ENCODE assay signal across 15 cellular contexts in genomic region chr11:79456501-79456900, GRCh38. TPM values are rescaled to one million over a fixed set of nuclear protein-coding genes. Genes with fewer than 3 reads are reported as not detected.
DNase-seq lines count a peak whose midpoint lies in the region; TF ChIP-seq lines count a peak whose summit lies in the region.
"Had no signal": no experiment of that assay in that cellular context is flagged by ENCODE, and none has a peak within 500 bp of the region (broad histone marks: within the 10 kb centered on the region; RNA-seq: fewer than 3 reads in every experiment).

No MANE protein-coding gene starts in this region.

- no peak overlapping the region for H3T11ph ChIP-seq in H9 (ENCODE audit: low read length)

- H3F3A ChIP-seq in neural progenitor cell (ENCODE audit: low read depth) = peaks cover under 1% of the 10 kb centered on the region

- H2BK120ac ChIP-seq in H9 (ENCODE audit: low read depth, low read length, poor library complexity, severe bottlenecking) = no peak overlapping the region

- H3K4me3 Mint-ChIP-seq in H9 (no peak overlapping the region), endodermal cell (no peak overlapping the region), mesothelial cell of epicardium (no peak overlapping the region), neural progenitor cell (no peak overlapping the region)
- H3K4me3 Mint-ChIP-seq: CD8-positive, alpha-beta memory T cell had no signal

- no peak overlapping the region for H2BK15ac ChIP-seq in H9 (ENCODE audit: low read depth, low read length)

- WGBS in H9 (ENCODE audit: extremely low coverage, insufficient read length, low lambda C conversion rate) = no CpG with 5 or more reads among the region's 4 CpGs
- 69 to 79% methylated on average over 2 to 4 of the region's 4 CpGs for WGBS in endodermal cell (ENCODE audit: insufficient coverage in 1 of 2, insufficient read length in 1 of 2), 2 experiments

- H2BK5ac ChIP-seq in H9 (ENCODE audit: insufficient read length, low read length) = no peak overlapping the region

- H3K23me2 ChIP-seq in H9 (ENCODE audit: insufficient read length, low read depth, low read length, poor library complexity, severe bottlenecking) = no peaks in the 10 kb centered on the region

- no peak for TF ChIP-seq CTCF in H9 (conservative IDR thresholded peaks at IDR 0.05)
- no peak for TF ChIP-seq CTCF in endodermal cell (conservative IDR thresholded peaks at IDR 0.05)
- TF ChIP-seq CTCF in mesothelial cell of epicardium (IDR thresholded peaks at IDR 0.05; ENCODE audit: unreplicated experiment) = no peak
- TF ChIP-seq CTCF in neural progenitor cell (IDR thresholded peaks at IDR 0.05) = no peak

- no peak overlapping the region for H2BK12ac ChIP-seq in H9 (ENCODE audit: insufficient read length, low read depth, low read length)

- peak overlapping the region in 1 of 3 experiments; percentile 49; a peak in 4 of 7 replicates for H3K27ac Mint-ChIP-seq in H9
- no peak overlapping the region for H3K27ac Mint-ChIP-seq in endodermal cell
- H3K27ac Mint-ChIP-seq in mesothelial cell of epicardium = peak overlapping the region; percentile 86
- H3K27ac Mint-ChIP-seq in neural progenitor cell = peak overlapping the region; percentile 19
- H3K27ac Mint-ChIP-seq: CD8-positive, alpha-beta memory T cell had no signal

- H3K23ac ChIP-seq in H9 (ENCODE audit: insufficient read length, low read depth, low read length) = no peak overlapping the region

- H3K56ac ChIP-seq in H9 (ENCODE audit: insufficient read length, low read depth, low read length) = no peak overlapping the region

- H3K4me1 Mint-ChIP-seq in H9 (peaks cover 20 to 26% of the 10 kb centered on the region in 2 experiments), endodermal cell (peaks cover 20% of the 10 kb centered on the region), mesothelial cell of epicardium (peaks cover 19% of the 10 kb centered on the region), neural progenitor cell (peaks cover 23% of the 10 kb centered on the region)
- H3K4me1 Mint-ChIP-seq: CD8-positive, alpha-beta memory T cell had no signal

- H4K20me1 ChIP-seq in H9 (ENCODE audit: control insufficient read depth, insufficient read depth, insufficient read length) (no peaks in the 10 kb centered on the region), neural progenitor cell (ENCODE audit: low read depth) (no peaks in the 10 kb centered on the region)
- H4K20me1 ChIP-seq: BLaER1 had no signal

- H3K36me3 Mint-ChIP-seq in H9 (ENCODE audit: insufficient read depth in 1 of 3, low read depth in 3 of 3) (no peaks in the 10 kb centered on the region), endodermal cell (ENCODE audit: low read depth) (no peaks in the 10 kb centered on the region), mesothelial cell of epicardium (no peaks in the 10 kb centered on the region), neural progenitor cell (no peaks in the 10 kb centered on the region)
- H3K36me3 Mint-ChIP-seq: CD8-positive, alpha-beta memory T cell had no signal

- H3K79me1 ChIP-seq in H9 (ENCODE audit: insufficient read depth, low read depth, low read length, poor library complexity, severe bottlenecking) = no peaks in the 10 kb centered on the region

- H3K18ac ChIP-seq in H9 (ENCODE audit: insufficient read length, low read depth, low read length) = no peak overlapping the region

- H3K27me3 Mint-ChIP-seq in H9 (ENCODE audit: low read depth) = no peaks in the 10 kb centered on the region
- no peaks in the 10 kb centered on the region for H3K27me3 Mint-ChIP-seq in endodermal cell (ENCODE audit: insufficient read depth)
- peaks cover 8% of the 10 kb centered on the region for H3K27me3 Mint-ChIP-seq in mesothelial cell of epicardium (ENCODE audit: low read depth)
- peaks cover 2% of the 10 kb centered on the region for H3K27me3 Mint-ChIP-seq in neural progenitor cell (ENCODE audit: insufficient read depth, low read depth)
- H3K27me3 Mint-ChIP-seq: CD8-positive, alpha-beta memory T cell had no signal

- H3K4me1 ChIP-seq in H9 (ENCODE audit: insufficient read depth, low read length) (no peaks in the 10 kb centered on the region), endodermal cell (ENCODE audit: control insufficient read depth, insufficient read depth, low read length) (peaks cover 9% of the 10 kb centered on the region), neural progenitor cell (no peaks in the 10 kb centered on the region)
- H3K4me1 ChIP-seq: Caco-2 had no signal

- H3K27ac ChIP-seq in H9 (ENCODE audit: insufficient read length, low read depth, low read length) = no peak overlapping the region
- no peak overlapping the region for H3K27ac ChIP-seq in endodermal cell (ENCODE audit: low read depth, low read length)
- no peak overlapping the region for H3K27ac ChIP-seq in neural progenitor cell
- H3K27ac ChIP-seq: BLaER1 had no signal

- H4K8ac ChIP-seq in H9 (replicated peaks; ENCODE audit: insufficient read length, low read depth, low read length) = no peak overlapping the region

- H3K9me3 ChIP-seq in H9 (ENCODE audit: control insufficient read depth, low read depth, low read length) (no peaks in the 10 kb centered on the region), endodermal cell (ENCODE audit: control insufficient read depth, low read length) (no peaks in the 10 kb centered on the region), neural progenitor cell (ENCODE audit: low read depth) (no peaks in the 10 kb centered on the region)
- H3K9me3 ChIP-seq: BLaER1, Caco-2 had no signal

- no peak overlapping the region for H4K91ac ChIP-seq in H9 (ENCODE audit: insufficient read length, low read depth, low read length)

- H3K4ac ChIP-seq in H9 (ENCODE audit: low read depth, low read length) = no peak overlapping the region

- H2AFZ ChIP-seq in H9 (ENCODE audit: low read length) = no peak overlapping the region
- peak overlapping the region; percentile 82 for H2AFZ ChIP-seq in neural progenitor cell (replicated peaks)

- H3K27me3 ChIP-seq in H9 (ENCODE audit: insufficient read depth, low read length) (no peaks in the 10 kb centered on the region), endodermal cell (ENCODE audit: control insufficient read depth, insufficient read depth, low read length, poor library complexity, severe bottlenecking) (no peaks in the 10 kb centered on the region), neural progenitor cell (no peaks in the 10 kb centered on the region)
- H3K27me3 ChIP-seq: BLaER1 had no signal

- H3K4me3 ChIP-seq in endodermal cell (ENCODE audit: low read length) (no peak overlapping the region), neural progenitor cell (no peak overlapping the region)
- H3K4me3 ChIP-seq: BLaER1 had no signal

- no peak overlapping the region for H2BK20ac ChIP-seq in H9 (ENCODE audit: low read depth, low read length, poor library complexity, severe bottlenecking)

- peak overlapping the region; percentile 37 for H4K5ac ChIP-seq in H9 (ENCODE audit: insufficient read length, low read depth, low read length)

- H2AK5ac ChIP-seq in H9 (ENCODE audit: insufficient read length, low read length) = no peak overlapping the region

- no peak overlapping the region for H3K14ac ChIP-seq in H9 (ENCODE audit: insufficient read depth, low read length)

- no peak for DNase-seq in H9
- DNase-seq in endodermal cell = peak; percentile 64
- DNase-seq in mesothelial cell of epicardium (ENCODE audit: low spot score in 2 of 2, unreplicated experiment in 2 of 2) = no peak
- no peak for DNase-seq in neural progenitor cell (ENCODE audit: low spot score)
- no peak for DNase-seq in epidermal melanocyte (ENCODE audit: insufficient read length, low spot score)
- DNase-seq in NCI-H1105 (lab: John Stamatoyannopoulos, UW) = no peak
- no peak for DNase-seq in activated naive CD4-positive, alpha-beta T cell (lab: John Stamatoyannopoulos, UW)
- DNase-seq: 8988T; AML-193; Caco-2; CD8-positive, alpha-beta memory T cell; DND-41; GDM1 had no signal

- H3K4me2 ChIP-seq in H9 (ENCODE audit: insufficient read depth, insufficient read length, low read length) (no peak overlapping the region), neural progenitor cell (no peak overlapping the region)
- H3K4me2 ChIP-seq: BLaER1 had no signal

- H3K9ac ChIP-seq in H9 (ENCODE audit: extremely low read depth, insufficient read length, low read length) (no peak overlapping the region), endodermal cell (ENCODE audit: extremely low read depth, low read length, poor library complexity, severe bottlenecking) (no peak overlapping the region), neural progenitor cell (no peak overlapping the region)
- H3K9ac ChIP-seq: BLaER1 had no signal

- H3K79me2 ChIP-seq in H9 (ENCODE audit: insufficient read depth, low read length) (no peaks in the 10 kb centered on the region), neural progenitor cell (ENCODE audit: low read depth) (no peaks in the 10 kb centered on the region)

- H3K36me3 ChIP-seq in endodermal cell (ENCODE audit: control insufficient read depth, insufficient read depth, low read length) = no peaks in the 10 kb centered on the region
- H3K36me3 ChIP-seq in neural progenitor cell = no peaks in the 10 kb centered on the region
- H3K36me3 ChIP-seq: BLaER1 had no signal

- no peaks in the 10 kb centered on the region for H3K9me3 Mint-ChIP-seq in H9
- H3K9me3 Mint-ChIP-seq in endodermal cell = no peaks in the 10 kb centered on the region
- no peaks in the 10 kb centered on the region for H3K9me3 Mint-ChIP-seq in mesothelial cell of epicardium
- H3K9me3 Mint-ChIP-seq in neural progenitor cell = no peaks in the 10 kb centered on the region

RNA-seq across cellular contexts. Expression of gene TENM4, which starts 15.7 kb away (rescaled TPM):
- total RNA-seq in H9 (2021) (4.3 and 4.6 TPM in 2 replicates), endodermal cell (100 to 1,000 TPM in 1 of 2 donors, 10 to 100 TPM in 1; 68.2 to 130 TPM), mesothelial cell of epicardium (177 to 187 TPM (median 181 TPM) in 3 replicates), neural progenitor cell (ENCODE audit: low replicate concordance) (5.1 and 16.6 TPM in 2 replicates)
- polyA plus RNA-seq in endodermal cell (2013, experiment 1 of 2) = 23.1 TPM
- 21.2 TPM for polyA plus RNA-seq in endodermal cell (2013, experiment 2 of 2)
- total RNA-seq: CD8-positive, alpha-beta memory T cell; HepG2 had no signal
- polyA plus RNA-seq: CD8-positive, alpha-beta memory T cell; HepG2 had no signal
